22 cellular contexts compared by ENCODE assay signal in the genomic region with DNA sequence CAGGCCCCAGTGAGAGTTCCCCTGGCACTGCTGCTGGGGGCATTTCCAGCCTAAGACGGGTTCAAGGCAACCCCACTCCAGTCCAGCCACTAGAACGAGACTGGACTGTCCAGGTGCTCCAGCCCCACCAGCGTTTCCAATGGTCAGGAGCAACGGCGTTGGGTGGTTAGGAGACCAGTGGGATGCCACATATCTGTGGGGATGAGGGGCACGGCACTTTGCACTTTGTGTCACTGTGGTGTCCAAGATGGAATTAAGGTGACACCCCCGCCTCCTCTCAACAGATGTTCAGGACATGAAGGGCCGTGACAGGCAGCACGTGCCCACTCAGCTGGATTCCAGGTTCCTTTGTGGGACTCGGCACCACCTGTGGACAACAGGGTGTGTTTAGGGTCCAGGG.
"Had no signal": no experiment of that assay in that cellular context is flagged by ENCODE, and none has a peak within 500 bp of the region (broad histone marks: within the 10 kb centered on the region; RNA-seq: fewer than 3 reads in every experiment).

No MANE protein-coding gene starts in this region.

- FAIRE-seq: RCC 7860 had no signal

- H3K27ac ChIP-seq: SJSA1, SK-N-MC had no signal

- H3K4me3 ChIP-seq: MG63, SJSA1, SK-N-MC had no signal

- H3K4me1 ChIP-seq: SJSA1 had no signal

- H3K36me3 ChIP-seq: MG63, SJSA1 had no signal

- H3K27me3 ChIP-seq: MG63, SJSA1 had no signal

- H3K9me3 ChIP-seq: MG63, SJSA1 had no signal

- DNase-seq: Karpas-422, KG1, MG63, NCI-H1105, NCI-H1417, NCI-H1436 treated with DMSO at 0.1 percent for 48 hours, NCI-H1694, NCI-H1930, NCI-H2081, NCI-H2171, NCI-H226, NCI-H446, NCI-H510A, NCI-H524 treated with DMSO at 0.1 percent for 48 hours, NCI-H69, NCI-H774, Right ventricle myocardium superior, RPMI8226, SIG-M5 had no signal
